23 cellular contexts compared by ENCODE assay signal in genomic region chr2:217751192-217751591, GRCh38.
"Had no signal": no experiment of that assay in that cellular context is flagged by ENCODE, and none has a peak within 500 bp of the region (broad histone marks: within the 10 kb centered on the region; RNA-seq: fewer than 3 reads in every experiment).

No MANE protein-coding gene starts in this region.

- H3K9me3 ChIP-seq: lower lobe of right lung, mucosa of descending colon, neutrophil, psoas muscle, sigmoid colon, transverse colon, upper lobe of right lung, vagina had no signal

- DNase-seq: cortex of kidney; effector memory CD8-positive, alpha-beta T cell; hypothalamus; left ventricle myocardium superior; lower lobe of right lung; mucosa of descending colon; naive B cell; posterior cingulate gyrus; psoas muscle; right cardiac atrium; sigmoid colon; stimulated activated CD4-positive, alpha-beta T cell treated with anti-CD3 and anti-CD28 coated beads, Interleukin-2, amount 100 ng/mL, for 24 hours; stimulated activated CD4-positive, alpha-beta T cell treated with anti-CD3 and anti-CD28 coated beads, Interleukin-4, amount 100 ng/mL, for 24 hours; stimulated activated naive CD8-positive, alpha-beta T cell treated with anti-CD3 and anti-CD28 coated beads, Interleukin-15, Interleukin-2, amounts not matched to agents 100 U/mL and 50 U/mL, for 24 hours; transverse colon; upper lobe of right lung had no signal

- H3K27ac Mint-ChIP-seq: effector memory CD8-positive, alpha-beta T cell; memory B cell; mesothelial cell of epicardium; naive B cell; natural killer cell treated with Interleukin-12 subunit alpha and Interleukin-12 subunit beta and Interleukin-15 and Interleukin-18, amount 100 ng/mL, for 72 hours; stimulated activated memory B cell treated with anti-CD40 and anti-IgM and Interleukin-4, amounts not matched to agents 10 μg/mL and 1 μg/mL and 100 μg/mL, for 72 hours had no signal

- ATAC-seq: effector memory CD8-positive, alpha-beta T cell; left ventricle myocardium superior; lower lobe of right lung; mucosa of descending colon; natural killer cell treated with Interleukin-12 subunit alpha and Interleukin-12 subunit beta and Interleukin-15 and Interleukin-18, amount 100 ng/mL, for 72 hours; right cardiac atrium; stimulated activated memory B cell treated with anti-CD40 and anti-IgM and Interleukin-4, amounts not matched to agents 10 μg/mL and 1 μg/mL and 100 μg/mL, for 72 hours; stimulated activated naive CD8-positive, alpha-beta T cell treated with anti-CD3 and anti-CD28 coated beads, Interleukin-15, Interleukin-2, amounts not matched to agents 100 U/mL and 50 U/mL, for 24 hours; upper lobe of right lung had no signal

- H3K36me3 Mint-ChIP-seq: mesothelial cell of epicardium; natural killer cell treated with Interleukin-12 subunit alpha and Interleukin-12 subunit beta and Interleukin-15 and Interleukin-18, amount 100 ng/mL, for 72 hours had no signal

- H3K36me3 ChIP-seq: lower lobe of right lung, neutrophil, sigmoid colon, transverse colon, upper lobe of right lung, vagina had no signal

- H3K4me1 ChIP-seq: lower lobe of right lung, psoas muscle, upper lobe of right lung had no signal

- H3K27me3 ChIP-seq: sigmoid colon, transverse colon, upper lobe of right lung, vagina had no signal

- H3K4me3 Mint-ChIP-seq: effector memory CD8-positive, alpha-beta T cell; memory B cell; mesothelial cell of epicardium; naive B cell; natural killer cell treated with Interleukin-12 subunit alpha and Interleukin-12 subunit beta and Interleukin-15 and Interleukin-18, amount 100 ng/mL, for 72 hours; neural crest cell; stimulated activated memory B cell treated with anti-CD40 and anti-IgM and Interleukin-4, amounts not matched to agents 10 μg/mL and 1 μg/mL and 100 μg/mL, for 72 hours had no signal

- H3K27ac ChIP-seq: lower lobe of right lung, neutrophil, psoas muscle, transverse colon, upper lobe of right lung, vagina had no signal

- H3K4me3 ChIP-seq: lower lobe of right lung, mucosa of descending colon, psoas muscle, sigmoid colon, transverse colon, upper lobe of right lung, vagina had no signal

- H3K9me3 Mint-ChIP-seq: effector memory CD8-positive, alpha-beta T cell; mesothelial cell of epicardium; natural killer cell treated with Interleukin-12 subunit alpha and Interleukin-12 subunit beta and Interleukin-15 and Interleukin-18, amount 100 ng/mL, for 72 hours; neural crest cell had no signal

- H3K4me1 Mint-ChIP-seq: memory B cell had no signal
